1 cellular context compared by ENCODE assay signal in the genomic region with DNA sequence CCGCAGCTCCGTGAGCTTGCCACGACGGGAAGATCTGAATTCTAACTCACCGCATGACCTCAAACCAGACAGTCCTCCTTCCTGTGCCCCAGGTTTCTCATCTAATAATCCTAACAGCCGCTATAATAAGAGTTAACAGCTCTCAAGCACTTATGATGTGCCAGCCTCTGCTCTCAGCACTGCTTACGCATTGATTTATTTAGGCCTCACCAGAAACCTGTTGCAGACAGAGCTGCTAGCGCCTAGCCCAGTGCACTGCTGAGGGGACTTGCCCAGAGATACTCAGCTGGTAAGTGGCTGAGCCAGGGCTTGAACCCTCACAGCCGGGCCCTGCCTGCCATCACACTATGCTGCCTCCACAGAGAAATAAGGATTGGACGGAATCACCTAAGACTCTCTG.
TF ChIP-seq lines count a peak whose summit lies in the region.

No MANE protein-coding gene starts in this region.

TF ChIP-seq in SK-N-SH, 30 proteins besides CTCF, POLR2A, EP300 and RAD21:
- TF ChIP-seq, protein P1, sequence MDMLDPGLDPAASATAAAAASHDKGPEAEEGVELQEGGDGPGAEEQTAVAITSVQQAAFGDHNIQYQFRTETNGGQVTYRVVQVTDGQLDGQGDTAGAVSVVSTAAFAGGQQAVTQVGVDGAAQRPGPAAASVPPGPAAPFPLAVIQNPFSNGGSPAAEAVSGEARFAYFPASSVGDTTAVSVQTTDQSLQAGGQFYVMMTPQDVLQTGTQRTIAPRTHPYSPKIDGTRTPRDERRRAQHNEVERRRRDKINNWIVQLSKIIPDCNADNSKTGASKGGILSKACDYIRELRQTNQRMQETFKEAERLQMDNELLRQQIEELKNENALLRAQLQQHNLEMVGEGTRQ (IDR thresholded peaks at IDR 0.05; ENCODE audit: borderline replicate concordance, low read depth, low read length): no peak
- TF ChIP-seq POLR2AphosphoS5 (IDR thresholded peaks at IDR 0.05; ENCODE audit: low read depth, low read length) (no peak), NFIC (IDR thresholded peaks at IDR 0.05; ENCODE audit: borderline replicate concordance) (no peak), RCOR1 (IDR thresholded peaks at IDR 0.05; ENCODE audit: low read length) (no peak), SMC3 (IDR thresholded peaks at IDR 0.05; ENCODE audit: low read depth, low read length) (no peak), JUND (IDR thresholded peaks at IDR 0.05) (no peak), CHD2 (IDR thresholded peaks at IDR 0.05; ENCODE audit: low read length, partially characterized antibody) (no peak), YY1 (IDR thresholded peaks at IDR 0.05; ENCODE audit: low read depth) (no peak), GATA2 (CRISPR knock-in tag; IDR thresholded peaks at IDR 0.05) (no peak), NRF1 (IDR thresholded peaks at IDR 0.05; ENCODE audit: low read depth, low read length) (no peak), FOXJ3 (CRISPR knock-in tag; IDR thresholded peaks at IDR 0.05) (no peak), GABPA (IDR thresholded peaks at IDR 0.05; ENCODE audit: low read depth) (no peak)
- TF ChIP-seq, protein P2, sequence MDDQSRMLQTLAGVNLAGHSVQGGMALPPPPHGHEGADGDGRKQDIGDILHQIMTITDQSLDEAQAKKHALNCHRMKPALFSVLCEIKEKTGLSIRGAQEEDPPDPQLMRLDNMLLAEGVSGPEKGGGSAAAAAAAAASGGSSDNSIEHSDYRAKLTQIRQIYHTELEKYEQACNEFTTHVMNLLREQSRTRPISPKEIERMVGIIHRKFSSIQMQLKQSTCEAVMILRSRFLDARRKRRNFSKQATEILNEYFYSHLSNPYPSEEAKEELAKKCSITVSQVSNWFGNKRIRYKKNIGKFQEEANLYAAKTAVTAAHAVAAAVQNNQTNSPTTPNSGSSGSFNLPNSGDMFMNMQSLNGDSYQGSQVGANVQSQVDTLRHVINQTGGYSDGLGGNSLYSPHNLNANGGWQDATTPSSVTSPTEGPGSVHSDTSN (IDR thresholded peaks at IDR 0.05): no peak
- TF ChIP-seq, protein P3, sequence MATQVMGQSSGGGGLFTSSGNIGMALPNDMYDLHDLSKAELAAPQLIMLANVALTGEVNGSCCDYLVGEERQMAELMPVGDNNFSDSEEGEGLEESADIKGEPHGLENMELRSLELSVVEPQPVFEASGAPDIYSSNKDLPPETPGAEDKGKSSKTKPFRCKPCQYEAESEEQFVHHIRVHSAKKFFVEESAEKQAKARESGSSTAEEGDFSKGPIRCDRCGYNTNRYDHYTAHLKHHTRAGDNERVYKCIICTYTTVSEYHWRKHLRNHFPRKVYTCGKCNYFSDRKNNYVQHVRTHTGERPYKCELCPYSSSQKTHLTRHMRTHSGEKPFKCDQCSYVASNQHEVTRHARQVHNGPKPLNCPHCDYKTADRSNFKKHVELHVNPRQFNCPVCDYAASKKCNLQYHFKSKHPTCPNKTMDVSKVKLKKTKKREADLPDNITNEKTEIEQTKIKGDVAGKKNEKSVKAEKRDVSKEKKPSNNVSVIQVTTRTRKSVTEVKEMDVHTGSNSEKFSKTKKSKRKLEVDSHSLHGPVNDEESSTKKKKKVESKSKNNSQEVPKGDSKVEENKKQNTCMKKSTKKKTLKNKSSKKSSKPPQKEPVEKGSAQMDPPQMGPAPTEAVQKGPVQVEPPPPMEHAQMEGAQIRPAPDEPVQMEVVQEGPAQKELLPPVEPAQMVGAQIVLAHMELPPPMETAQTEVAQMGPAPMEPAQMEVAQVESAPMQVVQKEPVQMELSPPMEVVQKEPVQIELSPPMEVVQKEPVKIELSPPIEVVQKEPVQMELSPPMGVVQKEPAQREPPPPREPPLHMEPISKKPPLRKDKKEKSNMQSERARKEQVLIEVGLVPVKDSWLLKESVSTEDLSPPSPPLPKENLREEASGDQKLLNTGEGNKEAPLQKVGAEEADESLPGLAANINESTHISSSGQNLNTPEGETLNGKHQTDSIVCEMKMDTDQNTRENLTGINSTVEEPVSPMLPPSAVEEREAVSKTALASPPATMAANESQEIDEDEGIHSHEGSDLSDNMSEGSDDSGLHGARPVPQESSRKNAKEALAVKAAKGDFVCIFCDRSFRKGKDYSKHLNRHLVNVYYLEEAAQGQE (IDR thresholded peaks at IDR 0.05; ENCODE audit: low read depth, low read length): no peak
- TF ChIP-seq, protein P4, sequence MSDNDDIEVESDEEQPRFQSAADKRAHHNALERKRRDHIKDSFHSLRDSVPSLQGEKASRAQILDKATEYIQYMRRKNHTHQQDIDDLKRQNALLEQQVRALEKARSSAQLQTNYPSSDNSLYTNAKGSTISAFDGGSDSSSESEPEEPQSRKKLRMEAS (IDR thresholded peaks at IDR 0.05; ENCODE audit: low read depth): no peak
